ENCODE assay signal across 12 cellular contexts in the genomic region with DNA sequence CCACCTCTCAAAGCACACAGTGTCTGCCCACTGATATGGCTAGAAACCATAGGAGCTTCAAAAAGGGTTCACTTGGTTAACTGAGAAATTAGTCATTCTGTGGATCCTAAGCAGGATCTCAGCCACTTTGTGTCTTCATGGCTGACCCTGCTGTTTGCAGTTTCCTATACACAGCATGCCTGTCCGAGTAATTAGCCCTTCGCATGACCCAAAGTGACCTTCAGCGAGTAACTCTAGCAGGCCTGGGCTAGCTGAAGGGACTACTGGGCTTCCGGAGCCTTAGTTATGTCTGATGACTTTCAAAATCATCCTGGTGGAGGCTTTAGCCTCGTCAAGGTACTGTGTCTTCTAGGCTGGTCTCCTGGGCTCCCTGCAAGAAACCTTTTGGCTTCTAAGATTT. TPM values are rescaled to one million over a fixed set of nuclear protein-coding genes. Genes with fewer than 3 reads are reported as not detected.
A peak's percentile ranks its signal among the peaks of the same experiment; 100 is the strongest.
DNase-seq lines count a peak whose midpoint lies in the region; ATAC-seq, FAIRE-seq and TF ChIP-seq lines count a peak whose summit lies in the region.
"Had no signal": no experiment of that assay in that cellular context is flagged by ENCODE, and none has a peak within 500 bp of the region (broad histone marks: within the 10 kb centered on the region; RNA-seq: fewer than 3 reads in every experiment).

No MANE protein-coding gene starts in this region.

- no peak overlapping the region for H3K4me2 ChIP-seq in K562 (ENCODE audit: insufficient read depth, low read length)

- H3K9me3 ChIP-seq in right atrium auricular region (no peaks in the 10 kb centered on the region), K562 (replicated peaks; ENCODE audit: control insufficient read depth, insufficient read depth, low read depth, low read length) (no peaks in the 10 kb centered on the region), mesodermal cell (ENCODE audit: control insufficient read depth, low read length) (no peaks in the 10 kb centered on the region), vagina (no peaks in the 10 kb centered on the region), testis (no peaks in the 10 kb centered on the region)
- H3K9me3 ChIP-seq: spleen had no signal

- TF ChIP-seq CTCF in right atrium auricular region (IDR thresholded peaks at IDR 0.05) (no peak), K562 (IDR thresholded peaks at IDR 0.05 in 2 of 3, conservative IDR thresholded peaks at IDR 0.05 in 1 of 3; ENCODE audit: insufficient read depth in 2 of 3, low read depth in 1 of 3, low read length in 3 of 3) (no peak), vagina (IDR thresholded peaks at IDR 0.05) (no peak), testis (IDR thresholded peaks at IDR 0.05) (no peak)

- CTCF ChIA-PET in K562 (lab: Yijun Ruan, JAX; ENCODE audit: low intra/inter-chr PET ratio), result no interaction called here

- ATAC-seq in K562, result no peak; the same call in 2 of the 3 replicates

- POLR2A ChIA-PET in K562 (lab: Yijun Ruan, JAX), result interaction anchor here (0.6 kb wide), 1 partner anchor 70 kb away, joined by 3 read pairs; no protein-coding TSS in a partner anchor

- BruUV-seq in K562 (replicated peaks; lab: Mats Ljungman, UMichigan), result no TSS peak

- no peak for TF ChIP-seq RAD21 in K562 (CRISPR knock-in tag; conservative IDR thresholded peaks at IDR 0.05 in 1 of 2, IDR thresholded peaks at IDR 0.05 in 1 of 2)

- intact Hi-C loops in cardiac septum (cut with DNase I) (no loop called here), K562 (cut with micrococcal nuclease) (no loop called here), vagina (cut with DNase I) (no loop called here), testis (cut with DNase I; ENCODE audit: low total_unique reads) (no loop called here)

- H3K9me1 ChIP-seq in K562 (ENCODE audit: control insufficient read depth, insufficient read depth, low read length), result no peaks in the 10 kb centered on the region

- H3K27me3 ChIP-seq in right atrium auricular region (no peaks in the 10 kb centered on the region), K562 (ENCODE audit: control insufficient read depth in 2 of 2, insufficient read depth in 2 of 2, low read length in 2 of 2) (no peaks in the 10 kb centered on the region), vagina (no peaks in the 10 kb centered on the region), testis (no peaks in the 10 kb centered on the region)
- H3K27me3 ChIP-seq: spleen had no signal

- peak; percentile 65 for FAIRE-seq in K562 (lab: Jason Lieb, UNC)
- FAIRE-seq: endometrium had no signal

- H4K20me1 ChIP-seq in K562 (replicated peaks; ENCODE audit: control insufficient read depth, insufficient read depth, low read length), result no peaks in the 10 kb centered on the region

- H3K27ac ChIP-seq in right atrium auricular region (peak overlapping the region; percentile 50 to 85), K562 (ENCODE audit: extremely low read depth, low read depth, low read length) (peak overlapping the region; percentile 55; the same call in 2 of the 3 replicates), mesodermal cell (ENCODE audit: low read depth, low read length, severe bottlenecking) (peak overlapping the region; percentile 36), vagina (peak overlapping the region; percentile 85), testis (peak overlapping the region in 1 of 2 donors; percentile 24)
- H3K27ac ChIP-seq: spleen had no signal

- H3K9ac ChIP-seq in K562 (ENCODE audit: insufficient read depth in 1 of 2, low read depth in 2 of 2, low read length in 2 of 2), result peak overlapping the region in 1 of 2 experiments; percentile 26; a peak in 1 of 4 replicates

- in situ Hi-C loops in K562 (cut with MboI), result no loop called here

- H2AFZ ChIP-seq in K562 (ENCODE audit: low read depth, low read length), result peak overlapping the region; percentile 16; the same call in 1 of the 2 replicates

- no peaks in the 10 kb centered on the region for H3K79me2 ChIP-seq in K562 (ENCODE audit: control insufficient read depth, insufficient read depth, low read length)

- WGBS in K562 (ENCODE audit: insufficient coverage, low coverage, missing lambda C conversion rate), result 15% methylated on average over 4 of the region's 5 CpGs
- WGBS in mesodermal cell (ENCODE audit: insufficient coverage in 2 of 2), 2 experiments, result 86 to 87% methylated on average over 5 of the region's 5 CpGs
- 70% methylated on average over 5 of the region's 5 CpGs for WGBS in testis, 2 donors

- peak overlapping the region in 1 of 2 donors; percentile 64 for H3K4me3 ChIP-seq in right atrium auricular region
- H3K4me3 ChIP-seq in K562, result no peak overlapping the region
- H3K4me3 ChIP-seq in mesodermal cell (ENCODE audit: extremely low read depth, insufficient read depth, low read length, poor library complexity, severe bottlenecking), result no peak overlapping the region
- H3K4me3 ChIP-seq in vagina, result peak overlapping the region in 1 of 2 donors; percentile 60
- H3K4me3 ChIP-seq in testis, result peak overlapping the region in 1 of 2 donors; percentile 63
- H3K4me3 ChIP-seq: spleen had no signal

- TF ChIP-seq EP300 in K562 (IDR thresholded peaks at IDR 0.05; ENCODE audit: low read length), result no peak

- H3K36me3 ChIP-seq in right atrium auricular region (no peaks in the 10 kb centered on the region), K562 (ENCODE audit: control insufficient read depth, insufficient read depth, low read length) (no peaks in the 10 kb centered on the region), mesodermal cell (ENCODE audit: control insufficient read depth, insufficient read depth, low read length) (peaks cover 4% of the 10 kb centered on the region), vagina (no peaks in the 10 kb centered on the region), testis (ENCODE audit: low read depth, missing control alignments) (no peaks in the 10 kb centered on the region)
- H3K36me3 ChIP-seq: spleen had no signal

- no peak for DNase-seq in right atrium auricular region (ENCODE audit: low spot score)
- DNase-seq in cardiac septum (ENCODE audit: low spot score), result no peak
- peak in 2 of 4 experiments; percentile 6 to 37 for DNase-seq in K562 (ENCODE audit: extremely low read depth in 1 of 4, low spot score in 3 of 4)
- DNase-seq in vagina (ENCODE audit: extremely low spot score in 2 of 2), result no peak
- no peak for DNase-seq in testis
- DNase-seq in GM03348 (ENCODE audit: low spot score), result no peak
- DNase-seq in stimulated activated CD4-positive, alpha-beta T cell treated with anti-CD3 and anti-CD28 coated beads, Interleukin-4, amount 100 ng/mL, for 24 hours, result no peak
- DNase-seq: naive B cell, NCI-H1092, spleen had no signal

- TF ChIP-seq POLR2A in K562 (conservative IDR thresholded peaks at IDR 0.05) (no peak), vagina (IDR thresholded peaks at IDR 0.05) (no peak), testis (IDR thresholded peaks at IDR 0.05) (no peak)

- H3K4me1 ChIP-seq in right atrium auricular region (peaks cover 0 to 42% of the 10 kb centered on the region in 2 donors), K562 (replicated peaks in 1 of 2; ENCODE audit: control insufficient read depth in 2 of 2, insufficient read depth in 2 of 2, low read length in 2 of 2) (peaks cover 10 to 11% of the 10 kb centered on the region in 2 experiments), mesodermal cell (ENCODE audit: control insufficient read depth, insufficient read depth, low read length, poor library complexity, severe bottlenecking) (peaks cover 33% of the 10 kb centered on the region), vagina (peaks cover 38% of the 10 kb centered on the region), testis (peaks cover 16% of the 10 kb centered on the region)

RNA-seq across cellular contexts. Expression of a gene that starts 28.9 kb away (rescaled TPM):
- under 1 TPM in 1 of 2 donors, not detected in 1; 0.63 TPM for total RNA-seq in right atrium auricular region
- total RNA-seq in cardiac septum, result 1.2 TPM
- 0.21 and 1.0 TPM in 2 replicates for total RNA-seq in K562 (2011; cell fraction: chromatin; rRNA removed; ENCODE audit: low replicate concordance)
- not detected in 2 replicates for total RNA-seq in K562 (2011; cell fraction: nucleolus; rRNA removed)
- total RNA-seq in K562 (2011; cell fraction: nucleoplasm; rRNA removed), result not detected in 2 replicates
- total RNA-seq in K562 (2014; rRNA removed), result 0.18 TPM in 1 of 2 replicates, not detected in the other
- 0.33 TPM in 1 of 2 replicates, not detected in the other for total RNA-seq in K562 (2014; rRNA removed; fragmentation: Illumina TruSeq; extraction: Trizol)
- not detected in 2 replicates for total RNA-seq in K562 (2015; rRNA removed; fragmentation: Illumina TruSeq; extraction: Trizol)
- 0.13 TPM in 1 of 2 replicates, not detected in the other for total RNA-seq in K562 (2021)
- 0.11 and 0.18 TPM in 2 replicates for polyA plus RNA-seq in K562 (2011; rRNA removed)
- 0.29 TPM in 1 of 2 replicates, not detected in the other for polyA plus RNA-seq in K562 (2011; cell fraction: cytosol; rRNA removed)
- polyA plus RNA-seq in K562 (2011; cell fraction: nucleus; rRNA removed), result 0.26 and 0.87 TPM in 2 replicates
- 0.11 and 0.22 TPM in 2 replicates for polyA plus RNA-seq in K562 (2012)
- not detected in 2 replicates for polyA plus RNA-seq in K562 (2014; fragmentation: Illumina TruSeq; extraction: Trizol)
- polyA plus RNA-seq in K562 (2014; fragmentation: Nextera tagmentation; extraction: Ambion mirVana), result not detected
- polyA plus RNA-seq in K562 (2014; rRNA removed), result 1.3 TPM in 1 of 2 replicates, not detected in the other
- 0.12 TPM in 1 of 2 replicates, not detected in the other for polyA minus RNA-seq in K562 (2011; rRNA and poly(A)+ RNA removed)
- polyA minus RNA-seq in K562 (2011; cell fraction: cytosol; rRNA and poly(A)+ RNA removed), result not detected in 2 replicates
- 0.33 TPM in 1 of 2 replicates, not detected in the other for polyA minus RNA-seq in K562 (2011; cell fraction: nucleus; rRNA and poly(A)+ RNA removed)
- 0.85 TPM for polyA plus RNA-seq in mesodermal cell (2013, experiment 1 of 2)
- polyA plus RNA-seq in mesodermal cell (2013, experiment 2 of 2), result not detected
- 6.9 TPM for total RNA-seq in vagina
- total RNA-seq in testis, result 10 to 100 TPM; 15.9 to 20.5 TPM
- 6.8 TPM for polyA plus RNA-seq in testis (ENCODE audit: insufficient read depth, low read depth, low replicate concordance)

RNA-seq across cellular contexts. Expression of a gene that starts 35.7 kb away (rescaled TPM):
- total RNA-seq in right atrium auricular region (10 to 100 TPM; 17.1 to 33.4 TPM), cardiac septum (22.6 TPM), K562 (2014; rRNA removed) (7.0 and 8.2 TPM in 2 replicates), K562 (2014; rRNA removed; fragmentation: Illumina TruSeq; extraction: Trizol) (9.2 and 10.3 TPM in 2 replicates), K562 (2015; rRNA removed; fragmentation: Illumina TruSeq; extraction: Trizol) (7.8 and 8.7 TPM in 2 replicates), K562 (2021) (8.2 and 9.2 TPM in 2 replicates), vagina (66.3 TPM), testis (10 to 100 TPM; 38.3 to 52.5 TPM)
- total RNA-seq in K562 (2011; cell fraction: chromatin; rRNA removed; ENCODE audit: low replicate concordance), result 30.2 and 38.0 TPM in 2 replicates
- 16.8 and 18.2 TPM in 2 replicates for total RNA-seq in K562 (2011; cell fraction: nucleolus; rRNA removed)
- total RNA-seq in K562 (2011; cell fraction: nucleoplasm; rRNA removed), result 20.8 and 26.6 TPM in 2 replicates
- polyA plus RNA-seq in K562 (2011; rRNA removed) (7.6 and 8.0 TPM in 2 replicates), K562 (2014; fragmentation: Illumina TruSeq; extraction: Trizol) (6.4 and 8.3 TPM in 2 replicates), K562 (2014; fragmentation: Nextera tagmentation; extraction: Ambion mirVana) (1 to 10 TPM; 3.5 to 4.1 TPM), K562 (2014; rRNA removed) (6.7 and 10.7 TPM in 2 replicates), testis (ENCODE audit: insufficient read depth, low read depth, low replicate concordance) (24.4 TPM)
- polyA plus RNA-seq in K562 (2011; cell fraction: cytosol; rRNA removed), result 5.2 and 8.0 TPM in 2 replicates
- 10.4 and 11.9 TPM in 2 replicates for polyA plus RNA-seq in K562 (2011; cell fraction: nucleus; rRNA removed)
- 6.9 and 16.2 TPM in 2 replicates for polyA plus RNA-seq in K562 (2012)
- 18.3 and 26.4 TPM in 2 replicates for polyA minus RNA-seq in K562 (2011; rRNA and poly(A)+ RNA removed)
- polyA minus RNA-seq in K562 (2011; cell fraction: cytosol; rRNA and poly(A)+ RNA removed), result 11.9 and 16.7 TPM in 2 replicates
- polyA minus RNA-seq in K562 (2011; cell fraction: nucleus; rRNA and poly(A)+ RNA removed), result 11.4 and 20.7 TPM in 2 replicates
- polyA plus RNA-seq in mesodermal cell (2013, experiment 1 of 2), result 20.1 TPM
- 15.9 TPM for polyA plus RNA-seq in mesodermal cell (2013, experiment 2 of 2)

RNA-seq across cellular contexts. Expression of a gene that starts 51.2 kb away (rescaled TPM):
- 10 to 100 TPM; 20.1 to 26.1 TPM for total RNA-seq in right atrium auricular region
- 13.8 TPM for total RNA-seq in cardiac septum
- 19.1 and 34.5 TPM in 2 replicates for total RNA-seq in K562 (2011; cell fraction: chromatin; rRNA removed; ENCODE audit: low replicate concordance)
- total RNA-seq in K562 (2011; cell fraction: nucleolus; rRNA removed), result 13.6 and 14.5 TPM in 2 replicates
- total RNA-seq in K562 (2011; cell fraction: nucleoplasm; rRNA removed), result 11.7 and 19.0 TPM in 2 replicates
- total RNA-seq in K562 (2014; rRNA removed), result 14.5 and 15.5 TPM in 2 replicates
- 23.1 and 23.4 TPM in 2 replicates for total RNA-seq in K562 (2014; rRNA removed; fragmentation: Illumina TruSeq; extraction: Trizol)
- 19.7 and 22.5 TPM in 2 replicates for total RNA-seq in K562 (2015; rRNA removed; fragmentation: Illumina TruSeq; extraction: Trizol)
- total RNA-seq in K562 (2021), result 16.8 and 21.5 TPM in 2 replicates
- 10.1 and 10.2 TPM in 2 replicates for polyA plus RNA-seq in K562 (2011; rRNA removed)
- 5.3 and 6.1 TPM in 2 replicates for polyA plus RNA-seq in K562 (2011; cell fraction: cytosol; rRNA removed)
- polyA plus RNA-seq in K562 (2011; cell fraction: nucleus; rRNA removed), result 7.6 and 8.5 TPM in 2 replicates
- 5.3 and 6.3 TPM in 2 replicates for polyA plus RNA-seq in K562 (2012)
- 16.7 and 18.4 TPM in 2 replicates for polyA plus RNA-seq in K562 (2014; fragmentation: Illumina TruSeq; extraction: Trizol)
- 10 to 100 TPM in 1 of 2 experiments, 1 to 10 TPM in 1; 9.0 to 10.1 TPM for polyA plus RNA-seq in K562 (2014; fragmentation: Nextera tagmentation; extraction: Ambion mirVana)
- polyA plus RNA-seq in K562 (2014; rRNA removed), result 15.6 and 16.6 TPM in 2 replicates
- polyA minus RNA-seq in K562 (2011; rRNA and poly(A)+ RNA removed), result 29.2 and 29.8 TPM in 2 replicates
- polyA minus RNA-seq in K562 (2011; cell fraction: cytosol; rRNA and poly(A)+ RNA removed), result 5.7 and 9.3 TPM in 2 replicates
- 7.8 and 12.6 TPM in 2 replicates for polyA minus RNA-seq in K562 (2011; cell fraction: nucleus; rRNA and poly(A)+ RNA removed)
- 38.3 TPM for polyA plus RNA-seq in mesodermal cell (2013, experiment 1 of 2)
- 39.4 TPM for polyA plus RNA-seq in mesodermal cell (2013, experiment 2 of 2)
- 13.3 TPM for total RNA-seq in vagina
- 10 to 100 TPM; 21.1 to 30.7 TPM for total RNA-seq in testis
- polyA plus RNA-seq in testis (ENCODE audit: insufficient read depth, low read depth, low replicate concordance), result 17.6 TPM
